Comparison of ENCODE assay signal across 8 cellular contexts in the genomic region with DNA sequence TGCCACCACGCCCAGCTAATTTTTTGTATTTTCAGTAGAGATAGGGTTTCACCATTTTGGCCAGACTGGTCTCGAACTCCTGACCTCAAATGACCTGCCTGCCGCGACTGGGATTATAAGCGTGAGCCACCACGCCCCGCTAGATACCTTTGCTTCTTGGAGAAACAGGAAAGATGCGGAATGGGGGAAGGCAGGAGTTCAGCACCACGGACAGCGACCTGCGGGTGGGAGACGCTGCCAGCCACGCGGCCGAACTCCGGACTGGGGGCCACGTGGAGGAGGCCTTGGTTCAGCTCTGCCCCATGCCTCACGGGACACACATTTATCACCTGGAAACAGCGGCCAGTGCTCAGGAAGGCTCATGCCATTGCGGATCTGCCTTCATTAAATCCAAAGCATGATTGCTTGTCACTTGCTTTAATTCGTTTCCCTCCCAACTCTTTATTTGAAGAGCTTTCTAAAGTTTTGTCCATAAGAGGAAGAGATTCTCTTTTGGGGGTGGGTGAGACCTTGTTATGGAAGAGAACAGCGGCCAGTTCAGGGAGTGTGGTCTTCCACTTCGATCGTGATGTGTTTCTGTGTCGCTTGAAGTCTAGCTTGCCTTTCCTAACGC.
DNase-seq lines count a peak whose midpoint lies in the region; ATAC-seq and TF ChIP-seq lines count a peak whose summit lies in the region.

No MANE protein-coding gene starts in this region.

- no peak for TF ChIP-seq RAD21 in liver (IDR thresholded peaks at IDR 0.05)

- H3K4me3 ChIP-seq in brain microvascular endothelial cell (ENCODE audit: low read depth, low read length) (no peak overlapping the region), liver (ENCODE audit: low read depth in 1 of 3, low read length in 3 of 3) (no peak overlapping the region), stomach (no peak overlapping the region)

- H3K27ac ChIP-seq in brain microvascular endothelial cell (no peak overlapping the region), liver (ENCODE audit: low read depth in 1 of 2, low read length in 2 of 2) (no peak overlapping the region), stomach (no peak overlapping the region)

- no peak for TF ChIP-seq EP300 in stomach (IDR thresholded peaks at IDR 0.05)

- H3K9ac ChIP-seq in liver (ENCODE audit: low read depth in 1 of 2, low read length in 2 of 2): no peak overlapping the region

- TF ChIP-seq POLR2A in stomach (IDR thresholded peaks at IDR 0.05): no peak

- H3K36me3 ChIP-seq in brain microvascular endothelial cell (replicated peaks) (no peaks in the 10 kb centered on the region), liver (ENCODE audit: control insufficient read depth in 4 of 4, insufficient read depth in 3 of 4, low read depth in 1 of 4, low read length in 3 of 4) (no peaks in the 10 kb centered on the region), stomach (no peaks in the 10 kb centered on the region)

- H3K27me3 ChIP-seq in brain microvascular endothelial cell (replicated peaks) (no peaks in the 10 kb centered on the region), liver (ENCODE audit: control insufficient read depth in 4 of 4, insufficient read depth in 4 of 4, low read length in 3 of 4) (peaks cover 0 to 3% (median under 1%) of the 10 kb centered on the region in 4 donors), stomach (peaks cover 0 to 74% (median 26%) of the 10 kb centered on the region in 3 donors)

- 25% methylated on average over 26 of the region's 26 CpGs for WGBS in liver
- WGBS in stomach, 5 donors: 21 to 28% (median 22%) methylated on average over 26 of the region's 26 CpGs

- ATAC-seq in GM21381 (IDR thresholded peaks at IDR 0.05; ENCODE audit: unreplicated experiment) (no peak), GM18502 (IDR thresholded peaks at IDR 0.05; ENCODE audit: poor library complexity, unreplicated experiment) (no peak)

- H3K4me1 ChIP-seq in liver (ENCODE audit: control insufficient read depth in 4 of 4, insufficient read depth in 4 of 4, low read length in 3 of 4) (no peaks in the 10 kb centered on the region), stomach (no peaks in the 10 kb centered on the region)

- DNase-seq in GM10266 (ENCODE audit: extremely low spot score) (peak; percentile 49), SK-MEL-5 (ENCODE audit: low read depth, low spot score) (peak; percentile 67), brain microvascular endothelial cell (peak; percentile 26), stomach (peak; percentile 57), NCI-H1694 treated with DMSO at 0.1 percent for 48 hours (lab: John Stamatoyannopoulos, UW) (no peak)

- H3K9me3 ChIP-seq in liver (ENCODE audit: control insufficient read depth in 4 of 4, low read length in 3 of 4) (no peaks in the 10 kb centered on the region), stomach (no peaks in the 10 kb centered on the region)

- in situ Hi-C loops in SK-MEL-5 (cut with HindIII; ENCODE audit: low pct_unique_long_range_greater_than_20kb, low sequenced_read_pairs): no loop called here
- in situ Hi-C loops in brain microvascular endothelial cell (cut with HindIII; ENCODE audit: low pct_ligation_motif_present, low sequenced_read_pairs): no loop called here

- intact Hi-C loops in stomach (cut with DNase I; ENCODE audit: low total_unique reads): no loop called here

- TF ChIP-seq CTCF in GM10266 (IDR thresholded peaks at IDR 0.05; ENCODE audit: control insufficient read depth, insufficient read depth, low read depth, missing control alignments) (no peak), brain microvascular endothelial cell (IDR thresholded peaks at IDR 0.05; ENCODE audit: low read depth, low read length, missing control alignments) (no peak), liver (IDR thresholded peaks at IDR 0.05; ENCODE audit: low read depth, low read length, missing input control) (no peak), stomach (IDR thresholded peaks at IDR 0.05) (no peak)

TF ChIP-seq in liver, 16 proteins besides CTCF, POLR2A, EP300 and RAD21:
- peak in 1 of 2 donors; percentile 54 for TF ChIP-seq HNF4A (conservative IDR thresholded peaks at IDR 0.05)
- TF ChIP-seq, protein P1, sequence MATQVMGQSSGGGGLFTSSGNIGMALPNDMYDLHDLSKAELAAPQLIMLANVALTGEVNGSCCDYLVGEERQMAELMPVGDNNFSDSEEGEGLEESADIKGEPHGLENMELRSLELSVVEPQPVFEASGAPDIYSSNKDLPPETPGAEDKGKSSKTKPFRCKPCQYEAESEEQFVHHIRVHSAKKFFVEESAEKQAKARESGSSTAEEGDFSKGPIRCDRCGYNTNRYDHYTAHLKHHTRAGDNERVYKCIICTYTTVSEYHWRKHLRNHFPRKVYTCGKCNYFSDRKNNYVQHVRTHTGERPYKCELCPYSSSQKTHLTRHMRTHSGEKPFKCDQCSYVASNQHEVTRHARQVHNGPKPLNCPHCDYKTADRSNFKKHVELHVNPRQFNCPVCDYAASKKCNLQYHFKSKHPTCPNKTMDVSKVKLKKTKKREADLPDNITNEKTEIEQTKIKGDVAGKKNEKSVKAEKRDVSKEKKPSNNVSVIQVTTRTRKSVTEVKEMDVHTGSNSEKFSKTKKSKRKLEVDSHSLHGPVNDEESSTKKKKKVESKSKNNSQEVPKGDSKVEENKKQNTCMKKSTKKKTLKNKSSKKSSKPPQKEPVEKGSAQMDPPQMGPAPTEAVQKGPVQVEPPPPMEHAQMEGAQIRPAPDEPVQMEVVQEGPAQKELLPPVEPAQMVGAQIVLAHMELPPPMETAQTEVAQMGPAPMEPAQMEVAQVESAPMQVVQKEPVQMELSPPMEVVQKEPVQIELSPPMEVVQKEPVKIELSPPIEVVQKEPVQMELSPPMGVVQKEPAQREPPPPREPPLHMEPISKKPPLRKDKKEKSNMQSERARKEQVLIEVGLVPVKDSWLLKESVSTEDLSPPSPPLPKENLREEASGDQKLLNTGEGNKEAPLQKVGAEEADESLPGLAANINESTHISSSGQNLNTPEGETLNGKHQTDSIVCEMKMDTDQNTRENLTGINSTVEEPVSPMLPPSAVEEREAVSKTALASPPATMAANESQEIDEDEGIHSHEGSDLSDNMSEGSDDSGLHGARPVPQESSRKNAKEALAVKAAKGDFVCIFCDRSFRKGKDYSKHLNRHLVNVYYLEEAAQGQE (IDR thresholded peaks at IDR 0.05): peak; percentile 100
- TF ChIP-seq HNF4G (IDR thresholded peaks at IDR 0.05): no peak
- TF ChIP-seq NR2F2 (IDR thresholded peaks at IDR 0.05): no peak
